In the genomic region with DNA sequence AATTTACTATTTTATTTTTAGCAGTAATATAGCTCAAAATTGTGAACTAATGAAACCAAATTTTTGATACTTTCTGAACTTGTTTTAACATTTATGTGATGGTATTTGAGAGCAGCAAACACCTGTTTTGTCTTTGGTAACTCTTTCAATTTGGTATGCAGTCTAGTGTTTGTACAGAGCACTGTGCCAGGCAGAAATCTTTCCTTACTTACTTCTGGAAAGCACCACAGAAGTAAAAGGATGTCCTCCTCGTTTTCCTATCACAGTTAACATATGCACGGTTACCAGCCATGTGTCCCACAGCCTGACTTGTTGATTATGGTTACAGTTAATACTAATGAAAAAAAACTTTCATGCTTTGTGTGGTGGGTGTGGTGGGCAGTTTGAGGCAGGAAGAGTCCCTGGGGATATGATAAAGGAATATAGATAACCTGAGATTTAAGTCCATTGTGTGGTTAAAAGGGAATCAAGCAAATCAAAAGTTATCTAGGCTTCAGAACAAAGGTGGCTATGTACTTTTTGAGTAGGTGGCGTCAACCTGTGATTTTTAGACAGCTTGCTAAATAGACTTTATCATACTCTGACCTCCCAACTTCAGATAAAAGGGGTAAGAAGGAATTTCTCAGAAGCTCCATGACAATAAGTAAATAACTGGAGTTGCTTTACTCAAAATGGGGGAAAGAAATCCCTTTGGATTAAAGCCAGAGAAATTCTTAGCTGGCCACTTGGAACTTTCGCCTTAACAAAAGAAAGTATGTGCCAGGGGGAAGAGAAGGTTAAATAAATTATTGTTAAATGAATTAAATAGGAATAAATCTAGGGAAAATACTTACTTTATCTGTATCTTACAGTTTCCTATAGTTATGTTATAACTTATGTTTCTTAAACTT, we compare ENCODE assay signal across 19 cellular contexts. TPM values are rescaled to one million over a fixed set of nuclear protein-coding genes. Genes with fewer than 3 reads are reported as not detected.
A peak's percentile ranks its signal among the peaks of the same experiment; 100 is the strongest.
DNase-seq lines count a peak whose midpoint lies in the region; FAIRE-seq and TF ChIP-seq lines count a peak whose summit lies in the region.
"Had no signal": no experiment of that assay in that cellular context is flagged by ENCODE, and none has a peak within 500 bp of the region (broad histone marks: within the 10 kb centered on the region; RNA-seq: fewer than 3 reads in every experiment).

No MANE protein-coding gene starts in this region.

- H3K4me2 ChIP-seq in endothelial cell of umbilical vein (ENCODE audit: insufficient read depth, low read length) = no peak overlapping the region

- no peaks in the 10 kb centered on the region for H3K79me2 ChIP-seq in endothelial cell of umbilical vein (ENCODE audit: control insufficient read depth, insufficient read depth, low read length)

- TF ChIP-seq POLR2A in endothelial cell of umbilical vein (IDR thresholded peaks at IDR 0.05; ENCODE audit: low read depth, low read length) = no peak

- H3K36me3 ChIP-seq in Caco-2 (ENCODE audit: control insufficient read depth, insufficient read depth, low read length) (no peaks in the 10 kb centered on the region), endothelial cell of umbilical vein (ENCODE audit: control insufficient read depth in 2 of 2, extremely low read depth in 1 of 2, insufficient read depth in 2 of 2, low read length in 2 of 2) (no peaks in the 10 kb centered on the region)

- H3K27me3 ChIP-seq in Caco-2 (replicated peaks; ENCODE audit: control insufficient read depth, insufficient read depth, low read length) (no peaks in the 10 kb centered on the region), endothelial cell of umbilical vein (ENCODE audit: control insufficient read depth in 2 of 2, insufficient read depth in 2 of 2, low read length in 2 of 2) (no peaks in the 10 kb centered on the region)

- H3K27ac Mint-ChIP-seq in Caco-2 (ENCODE audit: unreplicated experiment) (peak overlapping the region; percentile 62), progenitor cell of endocrine pancreas (peak overlapping the region; percentile 90)

- DNase-seq in Caco-2 (peak in 1 of 2 experiments; percentile 42), SW480 (ENCODE audit: low spot score) (peak; percentile 1), endothelial cell of umbilical vein (ENCODE audit: low read depth, low spot score) (peak; percentile 81), progenitor cell of endocrine pancreas (ENCODE audit: low spot score, unreplicated experiment) (no peak), ACHN (no peak), NCI-H2081 (lab: John Stamatoyannopoulos, UW) (no peak), LoVo (ENCODE audit: low spot score) (no peak), NCI-H2227 treated with DMSO at 0.1 percent for 48 hours (lab: John Stamatoyannopoulos, UW) (no peak)
- DNase-seq: Calu3, H9, NCI-H1048, NCI-H187 treated with DMSO at 0.1 percent for 48 hours, NCI-H2171, NCI-H82, Right ventricle myocardium superior had no signal

- intact Hi-C loops in Caco-2 (cut with micrococcal nuclease; ENCODE audit: unreplicated experiment) = no loop called here
- intact Hi-C loops in endothelial cell of umbilical vein (cut with micrococcal nuclease) = no loop called here

- no peaks in the 10 kb centered on the region for H3K27me3 Mint-ChIP-seq in Caco-2 (ENCODE audit: insufficient read depth, unreplicated experiment)
- H3K27me3 Mint-ChIP-seq in progenitor cell of endocrine pancreas = no peaks in the 10 kb centered on the region

- no peak for FAIRE-seq in endothelial cell of umbilical vein (lab: Jason Lieb, UNC)
- FAIRE-seq: GM12878, GM18507 had no signal

- BruUV-seq in Caco-2 (replicated peaks; lab: Mats Ljungman, UMichigan) = no TSS peak
- no TSS peak for BruUV-seq in endothelial cell of umbilical vein (replicated peaks; lab: Mats Ljungman, UMichigan)

- TF ChIP-seq CTCF in Caco-2 (IDR thresholded peaks at IDR 0.05; ENCODE audit: insufficient read depth in 1 of 2, low read depth in 1 of 2, low read length in 1 of 2, severe bottlenecking in 1 of 2, unreplicated experiment in 1 of 2) (no peak), endothelial cell of umbilical vein (IDR thresholded peaks at IDR 0.05; ENCODE audit: extremely low read depth in 1 of 2, insufficient read depth in 1 of 2, low read depth in 1 of 2, low read length in 2 of 2) (no peak), progenitor cell of endocrine pancreas (IDR thresholded peaks at IDR 0.05; ENCODE audit: unreplicated experiment) (no peak)

- H3K36me3 Mint-ChIP-seq in Caco-2 (ENCODE audit: insufficient read depth, unreplicated experiment) = no peaks in the 10 kb centered on the region
- H3K36me3 Mint-ChIP-seq in progenitor cell of endocrine pancreas (ENCODE audit: insufficient read depth) = peaks cover 9% of the 10 kb centered on the region

- H3K9me3 ChIP-seq in Caco-2 (no peaks in the 10 kb centered on the region), endothelial cell of umbilical vein (replicated peaks; ENCODE audit: control insufficient read depth, insufficient read depth, low read length) (no peaks in the 10 kb centered on the region)

- no peak overlapping the region for H3K9ac ChIP-seq in endothelial cell of umbilical vein (replicated peaks; ENCODE audit: extremely low read depth, insufficient read depth, low read length)

- H3K9me1 ChIP-seq in endothelial cell of umbilical vein (replicated peaks; ENCODE audit: control insufficient read depth, extremely low read depth, insufficient read depth, low read length) = no peaks in the 10 kb centered on the region

- in situ Hi-C loops in ACHN (cut with HindIII; ENCODE audit: low pct_ligation_motif_present, low pct_unique_long_range_greater_than_20kb, low sequenced_read_pairs) = no loop called here

- H3K4me3 Mint-ChIP-seq in Caco-2 (ENCODE audit: unreplicated experiment) (peak overlapping the region; percentile 40), progenitor cell of endocrine pancreas (ENCODE audit: low read depth) (no peak overlapping the region)
- H3K4me3 Mint-ChIP-seq: H9 had no signal

- H2AFZ ChIP-seq in endothelial cell of umbilical vein (ENCODE audit: low read depth, low read length) = no peak overlapping the region

- no peak overlapping the region for H3K27ac ChIP-seq in endothelial cell of umbilical vein (ENCODE audit: insufficient read depth, low read depth, low read length)
- H3K27ac ChIP-seq: C4-2B had no signal

- H3K4me1 ChIP-seq in Caco-2 = peaks cover 19% of the 10 kb centered on the region
- H3K4me1 ChIP-seq in endothelial cell of umbilical vein (ENCODE audit: control insufficient read depth, extremely low read depth, insufficient read depth, low read length) = no peaks in the 10 kb centered on the region

- H3K4me1 Mint-ChIP-seq in Caco-2 (ENCODE audit: low read depth, unreplicated experiment) = peaks cover 16% of the 10 kb centered on the region
- peaks cover 22% of the 10 kb centered on the region for H3K4me1 Mint-ChIP-seq in progenitor cell of endocrine pancreas (ENCODE audit: low read depth)

- H3K9me3 Mint-ChIP-seq in Caco-2 (ENCODE audit: unreplicated experiment) = no peaks in the 10 kb centered on the region
- H3K9me3 Mint-ChIP-seq in progenitor cell of endocrine pancreas (ENCODE audit: low read depth) = peaks cover 6% of the 10 kb centered on the region
- H3K9me3 Mint-ChIP-seq: H9 had no signal

- no peaks in the 10 kb centered on the region for H4K20me1 ChIP-seq in endothelial cell of umbilical vein (replicated peaks; ENCODE audit: control insufficient read depth, extremely low read depth, insufficient read depth, low read length)

- CTCF ChIA-PET in Caco-2 (lab: Charles Lee) (no interaction called here), endothelial cell of umbilical vein (lab: Charles Lee) (interaction anchor here (0.9 to 1.2 kb wide), 2 partner anchors 12 to 29 kb away, joined by 4 read pairs; no protein-coding TSS in a partner anchor)

- POLR2A ChIA-PET in Caco-2 (lab: Charles Lee) (no interaction called here), endothelial cell of umbilical vein (lab: Charles Lee) (no interaction called here)

- dilution Hi-C loops in endothelial cell of umbilical vein (cut with MboI; ENCODE audit: extremely low pct_ligation_motif_present, low sequenced_read_pairs) = no loop called here

- H3K4me3 ChIP-seq in Caco-2 (ENCODE audit: low read depth, low read length) (no peak overlapping the region), endothelial cell of umbilical vein (replicated peaks in 1 of 3; ENCODE audit: insufficient read depth in 1 of 3, low read depth in 1 of 3, low read length in 3 of 3) (no peak overlapping the region)
- H3K4me3 ChIP-seq: GM12878 had no signal

TF ChIP-seq in endothelial cell of umbilical vein, 7 proteins besides CTCF, POLR2A, EP300 and RAD21 (continues in another document):
- TF ChIP-seq MYC (IDR thresholded peaks at IDR 0.05; ENCODE audit: low read depth, low read length) (no peak), GATA2 (IDR thresholded peaks at IDR 0.05; ENCODE audit: insufficient read depth, insufficient read length, low read depth, low read length) (no peak), FOS (IDR thresholded peaks at IDR 0.05; ENCODE audit: borderline replicate concordance, insufficient read depth, low read length) (no peak)
- TF ChIP-seq, protein P1, sequence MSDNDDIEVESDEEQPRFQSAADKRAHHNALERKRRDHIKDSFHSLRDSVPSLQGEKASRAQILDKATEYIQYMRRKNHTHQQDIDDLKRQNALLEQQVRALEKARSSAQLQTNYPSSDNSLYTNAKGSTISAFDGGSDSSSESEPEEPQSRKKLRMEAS (IDR thresholded peaks at IDR 0.05; ENCODE audit: insufficient read depth, insufficient read length) = no peak

RNA-seq across cellular contexts. Expression of a gene that starts 20.1 kb away (rescaled TPM):
- total RNA-seq in Caco-2 (2022) (not detected in 2 replicates), endothelial cell of umbilical vein (not detected in 2 replicates), progenitor cell of endocrine pancreas (not detected in 2 replicates)
- not detected in 2 replicates for polyA plus RNA-seq in endothelial cell of umbilical vein
- not detected in 2 replicates for polyA plus RNA-seq in endothelial cell of umbilical vein (2011; cell fraction: cytosol; rRNA removed)
- polyA plus RNA-seq in endothelial cell of umbilical vein (2011; cell fraction: nucleus; rRNA removed) = not detected in 2 replicates
- 0.04 TPM in 1 of 2 replicates, not detected in the other for polyA plus RNA-seq in endothelial cell of umbilical vein (2012)
- polyA minus RNA-seq in endothelial cell of umbilical vein = not detected in 2 replicates
- polyA minus RNA-seq in endothelial cell of umbilical vein (2011; cell fraction: cytosol; rRNA and poly(A)+ RNA removed) = not detected
- not detected in 2 replicates for polyA minus RNA-seq in endothelial cell of umbilical vein (2011; cell fraction: nucleus; rRNA and poly(A)+ RNA removed)
- total RNA-seq: Calu3, G401, H9, Right ventricle myocardium superior had no signal

RNA-seq across cellular contexts. Expression of a gene that starts 45.4 kb away (rescaled TPM):
- 54.3 and 55.0 TPM in 2 replicates for total RNA-seq in Caco-2 (2022)
- 23.8 and 24.3 TPM in 2 replicates for total RNA-seq in endothelial cell of umbilical vein
- polyA plus RNA-seq in endothelial cell of umbilical vein = 6.6 and 11.3 TPM in 2 replicates
- polyA plus RNA-seq in endothelial cell of umbilical vein (2011; cell fraction: cytosol; rRNA removed) = 10.9 and 12.7 TPM in 2 replicates
- polyA plus RNA-seq in endothelial cell of umbilical vein (2011; cell fraction: nucleus; rRNA removed) = 8.9 and 10.7 TPM in 2 replicates
- polyA plus RNA-seq in endothelial cell of umbilical vein (2012) = 16.1 and 19.9 TPM in 2 replicates
- 12.0 and 13.5 TPM in 2 replicates for polyA minus RNA-seq in endothelial cell of umbilical vein
- 31.9 TPM for polyA minus RNA-seq in endothelial cell of umbilical vein (2011; cell fraction: cytosol; rRNA and poly(A)+ RNA removed)
- polyA minus RNA-seq in endothelial cell of umbilical vein (2011; cell fraction: nucleus; rRNA and poly(A)+ RNA removed) = 13.2 and 17.1 TPM in 2 replicates
- 54.9 and 57.7 TPM in 2 replicates for total RNA-seq in progenitor cell of endocrine pancreas

Comparison
In these comparisons a context has a peak if more than half of its experiments do, and no peak if none do; other contexts are left out.
1. DNase-seq: peak in SW480 (single experiment) and endothelial cell of umbilical vein (single experiment); none in progenitor cell of endocrine pancreas (single experiment), ACHN (single experiment), NCI-H2081 (0 of 2), LoVo (single experiment) and NCI-H2227 treated with DMSO at 0.1 percent for 48 hours (single experiment).